ENCODE assay signal across 8 cellular contexts in genomic region chr20:297098-297924, GRCh38. TPM values are rescaled to one million over a fixed set of nuclear protein-coding genes. Genes with fewer than 3 reads are reported as not detected.
A peak's percentile ranks its signal among the peaks of the same experiment; 100 is the strongest.
DNase-seq lines count a peak whose midpoint lies in the region; ATAC-seq, FAIRE-seq and TF ChIP-seq lines count a peak whose summit lies in the region.

TSS of gene ZCCHC3 (plus strand) at chr20:297570. CDS start at chr20:297587, 17 bp downstream.

- peaks cover 4% of the 10 kb centered on the region for H3K36me3 Mint-ChIP-seq in T-helper 17 cell (ENCODE audit: low read depth)

- no peaks in the 10 kb centered on the region for H3K27me3 Mint-ChIP-seq in T-helper 17 cell

- TF ChIP-seq POLR2A in GM15510 (IDR thresholded peaks at IDR 0.05; ENCODE audit: borderline replicate concordance, extremely low read depth, insufficient read length): peak; percentile 90

- peak; percentile 78 for ATAC-seq in HG02852 (IDR thresholded peaks at IDR 0.05; ENCODE audit: unreplicated experiment)
- peak; percentile 89 for ATAC-seq in T-helper 17 cell
- peak; percentile 86 to 92 (median 88) for ATAC-seq in psoas muscle

- H3K36me3 ChIP-seq in left ventricle myocardium inferior (peaks cover 4% of the 10 kb centered on the region), psoas muscle (ENCODE audit: insufficient read depth in 1 of 2, low read depth in 1 of 2) (peaks cover 0 to 2% of the 10 kb centered on the region in 2 donors)

- H3K4me1 ChIP-seq in left ventricle myocardium inferior (peaks cover 58% of the 10 kb centered on the region), psoas muscle (peaks cover 33% of the 10 kb centered on the region)

- intact Hi-C loops in left ventricle myocardium inferior (cut with micrococcal nuclease): no loop called here
- intact Hi-C loops in psoas muscle (cut with DNase I): loop anchor here in 1 of 2 donors (1.0 kb wide), 1 partner anchor 27 kb away; no protein-coding TSS in a partner anchor

- no peaks in the 10 kb centered on the region for H3K9me3 ChIP-seq in T-helper 17 cell (ENCODE audit: control insufficient read depth, low read length, poor library complexity, severe bottlenecking)
- no peaks in the 10 kb centered on the region for H3K9me3 ChIP-seq in left ventricle myocardium inferior (replicated peaks)
- no peaks in the 10 kb centered on the region for H3K9me3 ChIP-seq in psoas muscle

- TF ChIP-seq CTCF in left ventricle myocardium inferior (IDR thresholded peaks at IDR 0.05; ENCODE audit: borderline replicate concordance) (peak; percentile 26), psoas muscle (IDR thresholded peaks at IDR 0.05) (peak; percentile 21)

- peak within 1 kb of the TSS; percentile 100 for H3K4me3 Mint-ChIP-seq in T-helper 17 cell

- H3K27ac ChIP-seq in left ventricle myocardium inferior (replicated peaks) (peak within 1 kb of the TSS; percentile 99), psoas muscle (peak within 1 kb of the TSS; percentile 96)

- H3K27ac Mint-ChIP-seq in T-helper 17 cell: peak within 1 kb of the TSS; percentile 98

- H3K4me3 ChIP-seq in left ventricle myocardium inferior: peak within 1 kb of the TSS; percentile 97
- peak within 1 kb of the TSS; percentile 99 for H3K4me3 ChIP-seq in psoas muscle

- H3K27me3 ChIP-seq in left ventricle myocardium inferior (ENCODE audit: low read depth): no peaks in the 10 kb centered on the region
- H3K27me3 ChIP-seq in psoas muscle (ENCODE audit: insufficient read depth in 3 of 3, low read length in 2 of 3): no peaks in the 10 kb centered on the region

- WGBS in psoas muscle, 3 donors: 0% methylated on average over 51 to 99 of the region's 99 CpGs

- peak; percentile 96 for DNase-seq in NCI-H146 (lab: John Stamatoyannopoulos, UW)
- DNase-seq in T-helper 17 cell: peak; percentile 71 to 77 (median 76)
- peak; percentile 82 for DNase-seq in amniotic stem cell (lab: John Stamatoyannopoulos, UW)
- DNase-seq in left ventricle myocardium inferior: peak; percentile 88
- DNase-seq in psoas muscle: peak; percentile 92 to 95
- peak; percentile 91 for DNase-seq in urothelium cell line (ENCODE audit: low spot score)

- peaks cover 33% of the 10 kb centered on the region for H3K4me1 Mint-ChIP-seq in T-helper 17 cell

- no peak for FAIRE-seq in urothelium cell line (lab: Jason Lieb, UNC)

RNA-seq across cellular contexts. Expression of gene ZCCHC3, which starts in this region (rescaled TPM):
- 10 to 100 TPM; 15.6 to 18.9 TPM for total RNA-seq in T-helper 17 cell
- total RNA-seq in left ventricle myocardium inferior: 11.8 TPM
- total RNA-seq in psoas muscle: 10 to 100 TPM in 1 of 4 donors, 1 to 10 TPM in 3; 9.3 to 10.2 (median 9.5) TPM
- polyA plus RNA-seq in psoas muscle: 1 to 10 TPM; 6.8 to 8.4 (median 7.9) TPM

Comparison
In these comparisons a context has a peak if more than half of its experiments do, and no peak if none do; other contexts are left out.
1. Peak in every context shown above with its lines: DNase-seq, ATAC-seq, H3K4me3 ChIP-seq and H3K27ac ChIP-seq.